Comparison of ENCODE assay signal across 8 cellular contexts in the genomic region with DNA sequence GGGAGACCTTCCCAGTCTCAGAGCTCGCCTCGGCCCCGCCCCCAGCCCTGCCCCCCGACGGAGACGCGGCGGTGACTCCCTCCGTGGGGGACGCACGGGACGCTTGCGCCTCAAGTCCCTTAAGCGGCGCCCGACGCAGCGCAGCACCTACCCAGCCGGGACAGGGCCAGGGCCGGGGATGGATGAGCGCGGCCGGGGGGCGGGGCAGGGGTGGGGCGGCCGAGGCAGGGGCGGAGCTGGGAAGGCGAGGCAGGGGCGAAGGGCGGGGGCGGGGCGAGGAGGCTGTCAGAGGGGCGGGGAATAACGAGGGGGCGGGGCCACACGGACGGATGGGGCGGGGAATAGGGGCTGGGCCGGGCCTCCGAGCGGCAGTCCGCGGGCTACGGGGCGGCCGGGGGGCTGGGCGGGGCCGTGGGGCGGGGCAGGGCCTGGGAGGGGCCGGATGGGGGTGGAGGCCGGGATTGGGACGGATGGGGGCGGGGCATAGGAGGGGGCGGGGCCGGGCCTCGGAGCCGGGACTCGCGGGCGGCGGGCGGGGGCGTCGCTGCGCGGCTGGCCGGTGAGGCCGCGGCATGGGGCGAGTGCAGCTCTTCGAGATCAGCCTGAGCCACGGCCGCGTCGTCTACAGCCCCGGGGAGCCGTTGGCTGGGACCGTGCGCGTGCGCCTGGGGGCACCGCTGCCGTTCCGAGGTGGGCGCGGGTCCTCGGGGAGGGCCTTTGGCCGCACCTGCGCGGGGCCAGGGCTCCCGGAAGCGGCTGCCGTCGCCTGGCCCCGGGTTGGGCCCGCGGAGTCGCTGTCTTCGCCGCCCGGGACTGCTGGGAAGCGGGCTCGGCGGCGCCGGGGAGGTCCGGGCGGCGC. TPM values are rescaled to one million over a fixed set of nuclear protein-coding genes. Genes with fewer than 3 reads are reported as not detected.
DNase-seq lines count a peak whose midpoint lies in the region; ATAC-seq and TF ChIP-seq lines count a peak whose summit lies in the region.

A gene with protein sequence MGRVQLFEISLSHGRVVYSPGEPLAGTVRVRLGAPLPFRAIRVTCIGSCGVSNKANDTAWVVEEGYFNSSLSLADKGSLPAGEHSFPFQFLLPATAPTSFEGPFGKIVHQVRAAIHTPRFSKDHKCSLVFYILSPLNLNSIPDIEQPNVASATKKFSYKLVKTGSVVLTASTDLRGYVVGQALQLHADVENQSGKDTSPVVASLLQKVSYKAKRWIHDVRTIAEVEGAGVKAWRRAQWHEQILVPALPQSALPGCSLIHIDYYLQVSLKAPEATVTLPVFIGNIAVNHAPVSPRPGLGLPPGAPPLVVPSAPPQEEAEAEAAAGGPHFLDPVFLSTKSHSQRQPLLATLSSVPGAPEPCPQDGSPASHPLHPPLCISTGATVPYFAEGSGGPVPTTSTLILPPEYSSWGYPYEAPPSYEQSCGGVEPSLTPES (plus strand): TSS at position 541 of the 859 bp plus-strand sequence. CDS start 32 bp downstream, at position 573.

- TF ChIP-seq CTCF in Panc1 (IDR thresholded peaks at IDR 0.05), result no peak
- TF ChIP-seq CTCF in esophagus muscularis mucosa (IDR thresholded peaks at IDR 0.05), result no peak

- H3K36me3 Mint-ChIP-seq in activated T-cell treated with anti-CD3 and anti-CD28 coated beads, Interleukin-2, amount 50 U/mL, for 24 hours (ENCODE audit: low read depth), result peaks cover 3% of the 10 kb centered on the region

- peak; percentile 73 for ATAC-seq in GM21423 (IDR thresholded peaks at IDR 0.05; ENCODE audit: unreplicated experiment)
- peak; percentile 86 for ATAC-seq in Panc1

- in situ Hi-C loops in Caki2 (cut with HindIII; ENCODE audit: low pct_unique_long_range_greater_than_20kb, low sequenced_read_pairs), result no loop called here
- in situ Hi-C loops in Panc1 (cut with HindIII; ENCODE audit: low pct_unique_long_range_greater_than_20kb, low sequenced_read_pairs), result no loop called here

- peak within 1 kb of the TSS; percentile 88 for H3K4me3 ChIP-seq in HUES6 (ENCODE audit: low read depth, low read length)
- peak within 1 kb of the TSS; percentile 55 to 60 for H3K4me3 ChIP-seq in Panc1 (ENCODE audit: low read depth in 2 of 2, low read length in 2 of 2)
- peak within 1 kb of the TSS; percentile 84 to 99 (median 90) for H3K4me3 ChIP-seq in esophagus muscularis mucosa
- H3K4me3 ChIP-seq in muscle layer of duodenum (ENCODE audit: low read depth in 1 of 2, low read length in 2 of 2), result peak within 1 kb of the TSS; percentile 57 to 85

- 0% methylated on average over 12 of the region's 109 CpGs for WGBS in esophagus muscularis mucosa

- intact Hi-C loops in Panc1 (cut with micrococcal nuclease; ENCODE audit: unreplicated experiment), result no loop called here
- intact Hi-C loops in esophagus muscularis mucosa (cut with DNase I), result no loop called here

- H3K27me3 Mint-ChIP-seq in activated T-cell treated with anti-CD3 and anti-CD28 coated beads, Interleukin-2, amount 50 U/mL, for 24 hours, result no peaks in the 10 kb centered on the region

- no peak for TF ChIP-seq POLR2A in esophagus muscularis mucosa (IDR thresholded peaks at IDR 0.05; ENCODE audit: low read depth)

- TF ChIP-seq EP300 in esophagus muscularis mucosa (IDR thresholded peaks at IDR 0.05), result no peak

- H3K9me3 ChIP-seq in HUES6 (ENCODE audit: control insufficient read depth, insufficient read depth, low read depth, low read length) (no peaks in the 10 kb centered on the region), Panc1 (ENCODE audit: control insufficient read depth, insufficient read depth, low read depth, low read length) (no peaks in the 10 kb centered on the region), esophagus muscularis mucosa (no peaks in the 10 kb centered on the region), muscle layer of duodenum (ENCODE audit: control insufficient read depth in 1 of 2, low read length in 2 of 2) (no peaks in the 10 kb centered on the region)

- H3K9ac ChIP-seq in HUES6 (ENCODE audit: low read length), result peak within 1 kb of the TSS; percentile 81

- peak; percentile 76 for DNase-seq in Caki2 (ENCODE audit: low read depth)
- DNase-seq in Panc1 (ENCODE audit: low read depth, low spot score), result no peak
- peak; percentile 94 for DNase-seq in activated T-cell treated with anti-CD3 and anti-CD28 coated beads, Interleukin-2, amount 50 U/mL, for 24 hours
- peak; percentile 98 for DNase-seq in esophagus muscularis mucosa (ENCODE audit: extremely low spot score)
- DNase-seq in stimulated activated CD8-positive, alpha-beta memory T cell treated with anti-CD3 and anti-CD28 coated beads, Interleukin-7, amount 100 ng/mL, for 24 hours (ENCODE audit: low read depth), result peak; percentile 84

- H3K27me3 ChIP-seq in HUES6 (ENCODE audit: control insufficient read depth, insufficient read depth, low read length), result peaks cover 33% of the 10 kb centered on the region
- H3K27me3 ChIP-seq in Panc1 (ENCODE audit: control insufficient read depth, insufficient read depth, low read length), result no peaks in the 10 kb centered on the region
- H3K27me3 ChIP-seq in esophagus muscularis mucosa, result no peaks in the 10 kb centered on the region
- H3K27me3 ChIP-seq in muscle layer of duodenum (ENCODE audit: low read depth, low read length), result no peaks in the 10 kb centered on the region

- peak within 1 kb of the TSS; percentile 82 for H3K27ac Mint-ChIP-seq in activated T-cell treated with anti-CD3 and anti-CD28 coated beads, Interleukin-2, amount 50 U/mL, for 24 hours

- H3K27ac ChIP-seq in HUES6 (ENCODE audit: low read depth, low read length) (no peak within 1 kb of the TSS), Panc1 (ENCODE audit: low read length) (peak within 1 kb of the TSS; percentile 46), esophagus muscularis mucosa (replicated peaks in 1 of 4) (peak within 1 kb of the TSS; percentile 72 to 89 (median 84)), muscle layer of duodenum (ENCODE audit: low read length) (no peak within 1 kb of the TSS)

- BruUV-seq in Panc1 (replicated peaks; lab: Mats Ljungman, UMichigan), result no TSS peak

- peaks cover 25% of the 10 kb centered on the region for H3K4me1 ChIP-seq in HUES6 (ENCODE audit: control insufficient read depth, insufficient read depth, low read length)
- peaks cover 11% of the 10 kb centered on the region for H3K4me1 ChIP-seq in Panc1 (ENCODE audit: control insufficient read depth, insufficient read depth, low read length)
- H3K4me1 ChIP-seq in esophagus muscularis mucosa, result peaks cover 26 to 53% (median 35%) of the 10 kb centered on the region in 4 donors
- peaks cover 5 to 22% of the 10 kb centered on the region in 2 donors for H3K4me1 ChIP-seq in muscle layer of duodenum (ENCODE audit: control insufficient read depth in 1 of 2, insufficient read depth in 2 of 2, low read length in 2 of 2)

- no peaks in the 10 kb centered on the region for H3K36me3 ChIP-seq in HUES6 (ENCODE audit: control insufficient read depth, insufficient read depth, low read length)
- no peaks in the 10 kb centered on the region for H3K36me3 ChIP-seq in Panc1 (ENCODE audit: control insufficient read depth, insufficient read depth, low read length)
- H3K36me3 ChIP-seq in esophagus muscularis mucosa, result peaks cover 0 to 7% (median 0%) of the 10 kb centered on the region in 4 donors
- no peaks in the 10 kb centered on the region for H3K36me3 ChIP-seq in muscle layer of duodenum (ENCODE audit: control insufficient read depth in 1 of 2, insufficient read depth in 2 of 2, low read length in 2 of 2)

- CTCF ChIA-PET in Panc1 (lab: Charles Lee), result no interaction called here

- H3K4me3 Mint-ChIP-seq in activated T-cell treated with anti-CD3 and anti-CD28 coated beads, Interleukin-2, amount 50 U/mL, for 24 hours, result peak within 1 kb of the TSS; percentile 81

- peaks cover 30% of the 10 kb centered on the region for H3K4me1 Mint-ChIP-seq in activated T-cell treated with anti-CD3 and anti-CD28 coated beads, Interleukin-2, amount 50 U/mL, for 24 hours (ENCODE audit: low read depth)

- POLR2A ChIA-PET in Panc1 (lab: Charles Lee), result interaction anchor here (0.6 kb wide), 2 partner anchors 14 to 71 kb away, joined by 3 to 8 read pairs; no protein-coding TSS in a partner anchor

- no peaks in the 10 kb centered on the region for H3K9me3 Mint-ChIP-seq in activated T-cell treated with anti-CD3 and anti-CD28 coated beads, Interleukin-2, amount 50 U/mL, for 24 hours

RNA-seq across cellular contexts. Expression of the gene that starts here (rescaled TPM):
- total RNA-seq in Caki2 (2014; rRNA removed; shearing (Covaris generic); ENCODE audit: low replicate concordance), result 54.7 and 81.3 TPM in 2 replicates
- 47.1 TPM for total RNA-seq in Panc1 (2021; ENCODE audit: unreplicated experiment)
- polyA plus RNA-seq in Panc1 (2012; ENCODE audit: insufficient read length), result 55.5 TPM
- 10 to 100 TPM; 16.6 to 28.2 (median 21.7) TPM for total RNA-seq in esophagus muscularis mucosa

Comparison
In these comparisons a context has a peak if more than half of its experiments do, and no peak if none do; other contexts are left out.
1. H3K27ac ChIP-seq: peak in Panc1 (single experiment) and esophagus muscularis mucosa (4 of 4); none in HUES6 (single experiment) and muscle layer of duodenum (single experiment).
2. Peak in every context shown above with its lines, with median percentiles within 50 percentile points of each other: H3K4me3 ChIP-seq.